ENCODE assay signal across 27 cellular contexts in genomic region chr20:20831794-20832193, GRCh38.
"Had no signal": no experiment of that assay in that cellular context is flagged by ENCODE, and none has a peak within 500 bp of the region (broad histone marks: within the 10 kb centered on the region; RNA-seq: fewer than 3 reads in every experiment).

No MANE protein-coding gene starts in this region.

- H3K36me3 ChIP-seq: esophagus squamous epithelium, heart right ventricle, lower lobe of right lung, prostate gland, right atrium auricular region, sigmoid colon, tibial nerve, upper lobe of left lung had no signal

- H3K4me1 ChIP-seq: esophagus squamous epithelium, heart right ventricle, lower lobe of right lung, prostate gland, right atrium auricular region, sigmoid colon, testis, tibial nerve, upper lobe of left lung had no signal

- ATAC-seq: effector memory CD8-positive, alpha-beta T cell; heart right ventricle; left ventricle myocardium superior; lower lobe of right lung; naive thymus-derived CD8-positive, alpha-beta T cell; stimulated activated memory B cell treated with anti-CD40 and anti-IgM and Interleukin-4, amounts not matched to agents 10 μg/mL and 1 μg/mL and 100 μg/mL, for 72 hours; stimulated activated naive CD8-positive, alpha-beta T cell treated with anti-CD3 and anti-CD28 coated beads, Interleukin-15, Interleukin-2, amounts not matched to agents 100 U/mL and 50 U/mL, for 24 hours had no signal

- DNase-seq: cortex of kidney; effector memory CD8-positive, alpha-beta T cell; erythroblast; esophagus squamous epithelium; foreskin melanocyte; glutamatergic neuron; heart right ventricle; hippocampal formation; immature natural killer cell; left ventricle myocardium superior; lower lobe of right lung; naive thymus-derived CD8-positive, alpha-beta T cell; nephron progenitor cell; nucleus accumbens; sigmoid colon; stimulated activated CD4-positive, alpha-beta T cell treated with anti-CD3 and anti-CD28 coated beads, Interleukin-4, amount 100 ng/mL, for 4 hours; stimulated activated naive CD8-positive, alpha-beta T cell treated with anti-CD3 and anti-CD28 coated beads, Interleukin-15, Interleukin-2, amounts not matched to agents 100 U/mL and 50 U/mL, for 24 hours; substantia nigra; testis; upper lobe of left lung had no signal

- H3K9me3 ChIP-seq: heart right ventricle, lower lobe of right lung, prostate gland, right atrium auricular region, sigmoid colon, testis, tibial nerve, upper lobe of left lung had no signal

- FAIRE-seq: endometrium, keratinocyte, urothelium cell line had no signal

- H3K4me3 ChIP-seq: esophagus squamous epithelium, heart right ventricle, lower lobe of right lung, prostate gland, right atrium auricular region, sigmoid colon, testis, tibial nerve, upper lobe of left lung had no signal

- H3K27me3 ChIP-seq: right atrium auricular region, testis, upper lobe of left lung had no signal

- H3K27ac ChIP-seq: esophagus squamous epithelium, heart right ventricle, lower lobe of right lung, prostate gland, right atrium auricular region, sigmoid colon, testis, tibial nerve, upper lobe of left lung had no signal
